In the genomic region with DNA sequence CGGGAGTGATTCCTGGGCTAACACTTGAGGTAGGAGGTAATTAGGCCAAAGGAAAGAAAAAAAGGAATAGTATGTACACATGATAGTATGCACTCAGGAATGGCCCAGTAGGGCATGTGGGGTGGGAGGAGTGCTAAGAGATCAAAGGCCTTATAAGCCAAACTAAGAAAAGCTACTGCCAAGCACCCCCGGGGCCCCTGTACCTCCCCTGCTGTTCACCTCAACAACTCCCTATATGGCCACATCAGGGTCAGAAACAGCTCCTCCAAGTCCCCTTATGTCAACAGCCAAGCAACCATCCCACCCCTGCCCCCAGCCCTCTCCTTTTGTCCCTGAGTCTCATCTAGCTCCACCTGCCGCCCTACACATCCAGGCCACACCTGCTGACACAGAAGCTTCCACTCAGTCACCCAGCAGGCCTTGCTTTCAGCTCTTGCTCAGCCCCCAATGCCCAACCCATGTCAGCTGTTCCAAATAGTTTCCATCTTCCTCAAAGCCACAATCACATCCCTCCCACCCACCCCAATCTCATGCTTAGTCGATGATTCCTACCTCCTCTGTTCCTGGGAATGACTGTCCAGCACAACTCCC, we compare ENCODE assay signal across 1 cellular context.
TF ChIP-seq lines count a peak whose summit lies in the region.

No MANE protein-coding gene starts in this region.

TF ChIP-seq in HepG2, 621 proteins besides CTCF, POLR2A, EP300 and RAD21 (continued from another document and continues in another):
- TF ChIP-seq RERE (CRISPR knock-in tag; IDR thresholded peaks at IDR 0.05; ENCODE audit: low read depth) = no peak
- TF ChIP-seq ZNF224 (CRISPR knock-in tag; IDR thresholded peaks at IDR 0.05) = no peak
- TF ChIP-seq KDM6A (CRISPR knock-in tag; IDR thresholded peaks at IDR 0.05; ENCODE audit: low read depth) = no peak
- TF ChIP-seq ZNF317 (CRISPR knock-in tag; IDR thresholded peaks at IDR 0.05) = no peak
- TF ChIP-seq SNRNP70 (IDR thresholded peaks at IDR 0.05; ENCODE audit: low read depth, low read length) = no peak
- no peak for TF ChIP-seq THAP7 (CRISPR knock-in tag; IDR thresholded peaks at IDR 0.05)
- no peak for TF ChIP-seq HIVEP1 (CRISPR knock-in tag; IDR thresholded peaks at IDR 0.05)
- no peak for TF ChIP-seq CENPT (CRISPR knock-in tag; IDR thresholded peaks at IDR 0.05; ENCODE audit: low read depth)
- TF ChIP-seq ZBTB8A (CRISPR knock-in tag; IDR thresholded peaks at IDR 0.05; ENCODE audit: borderline replicate concordance, low read depth) = no peak
- TF ChIP-seq ZHX2 (IDR thresholded peaks at IDR 0.05; ENCODE audit: low read depth) = no peak
- TF ChIP-seq ZHX2 (CRISPR knock-in tag; IDR thresholded peaks at IDR 0.05; ENCODE audit: borderline replicate concordance) = no peak
- TF ChIP-seq PHF21A (CRISPR knock-in tag; IDR thresholded peaks at IDR 0.05) = peak; percentile 59; the same call in 1 of the 2 replicates
- TF ChIP-seq MIER2 (CRISPR knock-in tag; IDR thresholded peaks at IDR 0.05) = no peak
- no peak for TF ChIP-seq HMG20B (CRISPR knock-in tag; conservative IDR thresholded peaks at IDR 0.05)
- no peak for TF ChIP-seq SSRP1 (CRISPR knock-in tag; IDR thresholded peaks at IDR 0.05)
- TF ChIP-seq STAG1 (CRISPR knock-in tag; IDR thresholded peaks at IDR 0.05) = no peak
- peak; percentile 28; the same call in 1 of the 2 replicates for TF ChIP-seq NCOR1 (IDR thresholded peaks at IDR 0.05; ENCODE audit: borderline replicate concordance, low read length)
- peak; percentile 51 for TF ChIP-seq TEAD3 (CRISPR knock-in tag; optimal IDR thresholded peaks at IDR 0.05; ENCODE audit: borderline replicate concordance)
- TF ChIP-seq, protein P1, sequence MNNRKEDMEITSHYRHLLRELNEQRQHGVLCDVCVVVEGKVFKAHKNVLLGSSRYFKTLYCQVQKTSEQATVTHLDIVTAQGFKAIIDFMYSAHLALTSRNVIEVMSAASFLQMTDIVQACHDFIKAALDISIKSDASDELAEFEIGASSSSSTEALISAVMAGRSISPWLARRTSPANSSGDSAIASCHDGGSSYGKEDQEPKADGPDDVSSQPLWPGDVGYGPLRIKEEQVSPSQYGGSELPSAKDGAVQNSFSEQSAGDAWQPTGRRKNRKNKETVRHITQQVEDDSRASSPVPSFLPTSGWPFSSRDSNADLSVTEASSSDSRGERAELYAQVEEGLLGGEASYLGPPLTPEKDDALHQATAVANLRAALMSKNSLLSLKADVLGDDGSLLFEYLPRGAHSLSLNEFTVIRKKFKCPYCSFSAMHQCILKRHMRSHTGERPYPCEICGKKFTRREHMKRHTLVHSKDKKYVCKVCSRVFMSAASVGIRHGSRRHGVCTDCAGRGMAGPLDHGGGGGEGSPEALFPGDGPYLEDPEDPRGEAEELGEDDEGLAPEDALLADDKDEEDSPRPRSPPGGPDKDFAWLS (CRISPR knock-in tag; IDR thresholded peaks at IDR 0.05; ENCODE audit: borderline replicate concordance) = no peak
- no peak for TF ChIP-seq ZNF724P (CRISPR knock-in tag; IDR thresholded peaks at IDR 0.05; ENCODE audit: borderline replicate concordance)
- TF ChIP-seq SMARCE1 (IDR thresholded peaks at IDR 0.05; ENCODE audit: borderline replicate concordance) = no peak
- TF ChIP-seq NR2F6 (IDR thresholded peaks at IDR 0.05) = no peak
- TF ChIP-seq NR2F6 (CRISPR knock-in tag; IDR thresholded peaks at IDR 0.05) = no peak
- 0 out of 2 replicates have a peak, but pooled peaks have one; percentile 29 for TF ChIP-seq GATA4 (IDR thresholded peaks at IDR 0.05; ENCODE audit: borderline replicate concordance, low read depth)
- TF ChIP-seq ZNF451 (CRISPR knock-in tag; IDR thresholded peaks at IDR 0.05) = no peak
- TF ChIP-seq TRIM24 (CRISPR knock-in tag; IDR thresholded peaks at IDR 0.05) = no peak
- TF ChIP-seq PLRG1 (conservative IDR thresholded peaks at IDR 0.05) = no peak
- no peak for TF ChIP-seq AKAP8 (CRISPR knock-in tag; IDR thresholded peaks at IDR 0.05)
- no peak for TF ChIP-seq KDM1A (CRISPR knock-in tag; IDR thresholded peaks at IDR 0.05)
- no peak for TF ChIP-seq TEAD2 (CRISPR knock-in tag; IDR thresholded peaks at IDR 0.05)
- TF ChIP-seq HNRNPUL1 (IDR thresholded peaks at IDR 0.05; ENCODE audit: low read depth, low read length) = no peak
- no peak for TF ChIP-seq HOXA7 (CRISPR knock-in tag; IDR thresholded peaks at IDR 0.05)
- TF ChIP-seq ZNF280D (CRISPR knock-in tag; IDR thresholded peaks at IDR 0.05) = no peak
